8 cellular contexts compared by ENCODE assay signal in the genomic region with DNA sequence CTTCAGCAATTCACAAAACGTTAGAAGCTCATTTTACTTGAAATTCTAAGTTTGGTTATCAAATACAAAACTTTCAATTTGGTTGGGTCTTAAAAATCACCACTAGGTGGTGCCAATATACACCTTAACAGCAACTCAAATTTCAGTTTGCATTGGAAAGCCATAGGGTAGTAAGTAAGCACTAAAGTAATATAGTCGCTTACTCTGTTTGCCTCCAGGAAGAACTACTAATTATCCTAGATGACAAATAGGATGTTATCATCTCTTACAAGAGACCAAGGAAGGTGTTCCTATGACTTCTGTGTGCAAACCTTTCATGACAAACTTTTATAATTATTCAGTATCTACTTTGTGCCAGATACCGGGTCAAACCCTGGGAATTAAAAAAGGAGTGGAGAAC.
DNase-seq lines count a peak whose midpoint lies in the region; ATAC-seq, FAIRE-seq and TF ChIP-seq lines count a peak whose summit lies in the region.

No MANE protein-coding gene starts in this region.

- no peak overlapping the region for H3K4me3 ChIP-seq in GM12865 (ENCODE audit: low read depth, low read length)

- TF ChIP-seq CTCF in GM12865 (IDR thresholded peaks at IDR 0.05; ENCODE audit: insufficient read depth, low read depth, low read length, missing control alignments) (peak; percentile 51), foreskin keratinocyte (conservative IDR thresholded peaks at IDR 0.05) (peak; percentile 93)

- peak; percentile 74 for DNase-seq in GM12865 (ENCODE audit: low read depth)
- peak; percentile 1 to 27 for DNase-seq in NCI-H1930 (lab: John Stamatoyannopoulos, UW)
- peak in 1 of 2 donors; percentile 60 for DNase-seq in foreskin keratinocyte
- peak; percentile 74 for DNase-seq in pons (ENCODE audit: low spot score)

- ATAC-seq in foreskin keratinocyte (peak; percentile 57), HG03354 (IDR thresholded peaks at IDR 0.05; ENCODE audit: poor library complexity, severe bottlenecking, unreplicated experiment) (no peak), GM21576 (IDR thresholded peaks at IDR 0.05; ENCODE audit: unreplicated experiment) (no peak)

- FAIRE-seq in A204.1 (lab: Jason Lieb, UNC) (peak; percentile 96), TTC549 (lab: Jason Lieb, UNC) (peak; percentile 94)

- H3K27me3 ChIP-seq in foreskin keratinocyte: no peaks in the 10 kb centered on the region

- H3K4me1 ChIP-seq in foreskin keratinocyte: no peaks in the 10 kb centered on the region

- H3K27ac ChIP-seq in foreskin keratinocyte: no peak overlapping the region
